ENCODE assay signal across 13 cellular contexts in the genomic region with DNA sequence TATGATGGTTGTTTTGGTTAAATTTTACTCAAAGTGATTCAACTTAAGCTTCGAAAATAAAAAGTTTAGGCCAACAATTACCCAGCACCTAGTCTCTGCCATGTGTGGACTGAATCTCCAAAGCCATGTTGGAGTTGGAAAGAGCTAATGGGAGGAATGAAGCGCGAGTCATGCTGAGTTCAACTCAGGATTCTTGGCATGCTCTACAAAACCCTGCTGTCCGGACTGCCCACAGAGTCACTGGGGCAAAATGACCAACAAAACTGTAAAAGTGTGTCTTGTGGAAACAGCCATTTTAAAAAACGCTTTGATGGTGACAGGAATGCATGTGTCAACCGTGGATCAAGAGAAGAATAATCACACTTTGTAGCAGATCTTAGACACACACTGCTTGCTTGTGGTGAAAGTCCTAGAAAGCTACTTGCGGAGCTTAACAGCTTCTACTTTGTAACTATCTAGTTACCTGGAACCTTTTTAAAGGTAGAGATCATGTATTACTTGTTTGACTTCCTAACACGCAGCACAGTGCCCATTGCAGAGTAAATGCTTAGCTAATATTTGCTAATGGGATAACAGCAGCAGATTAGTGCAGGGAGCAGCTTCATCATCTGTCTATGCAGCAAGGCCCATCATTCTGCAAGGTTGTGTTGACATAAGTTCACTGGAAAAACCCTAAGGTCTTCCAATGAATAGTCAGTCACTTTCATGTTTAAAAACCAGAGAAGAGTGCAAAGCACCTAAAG. TPM values are rescaled to one million over a fixed set of nuclear protein-coding genes. Genes with fewer than 3 reads are reported as not detected.
DNase-seq lines count a peak whose midpoint lies in the region; ATAC-seq and TF ChIP-seq lines count a peak whose summit lies in the region.
"Had no signal": no experiment of that assay in that cellular context is flagged by ENCODE, and none has a peak within 500 bp of the region (broad histone marks: within the 10 kb centered on the region; RNA-seq: fewer than 3 reads in every experiment).

No MANE protein-coding gene starts in this region.

- no peaks in the 10 kb centered on the region for H3K36me3 ChIP-seq in adipocyte (ENCODE audit: control insufficient read depth, insufficient read depth, low read length, severe bottlenecking)
- no peaks in the 10 kb centered on the region for H3K36me3 ChIP-seq in mesenchymal stem cell (ENCODE audit: control insufficient read depth in 1 of 2, insufficient read depth in 2 of 2, low read depth in 1 of 2, low read length in 2 of 2)

- ATAC-seq in HG03097 (IDR thresholded peaks at IDR 0.05; ENCODE audit: low FRiP score, unreplicated experiment), result no peak

- TF ChIP-seq CTCF in GM10248 (IDR thresholded peaks at IDR 0.05; ENCODE audit: control extremely low read depth, extremely low read depth, low read depth, missing control alignments), result no peak

- H2BK120ac ChIP-seq in mesenchymal stem cell (ENCODE audit: low read depth, low read length), result no peak overlapping the region

- POLR2A ChIA-PET in GM10248 (lab: Yijun Ruan, JAX), result no interaction called here

- H3K4me1 ChIP-seq in adipocyte (ENCODE audit: control insufficient read depth, insufficient read depth, low read length), result peaks cover 6% of the 10 kb centered on the region
- no peaks in the 10 kb centered on the region for H3K4me1 ChIP-seq in mesenchymal stem cell (ENCODE audit: control insufficient read depth, insufficient read depth, low read depth, low read length)

- no peaks in the 10 kb centered on the region for H3K79me1 ChIP-seq in mesenchymal stem cell (replicated peaks; ENCODE audit: low read length, poor library complexity, severe bottlenecking)

- no peak overlapping the region for H3K23ac ChIP-seq in mesenchymal stem cell (ENCODE audit: low read length in 2 of 2)

- H3K4me3 ChIP-seq in adipocyte (ENCODE audit: low read length) (no peak overlapping the region), mesenchymal stem cell (ENCODE audit: insufficient read depth in 1 of 2, low read depth in 1 of 2, low read length in 2 of 2) (no peak overlapping the region)

- H4K91ac ChIP-seq in mesenchymal stem cell (ENCODE audit: low read length), result no peak overlapping the region

- DNase-seq in NCI-H510A treated with DMSO at 0.1 percent for 48 hours (lab: John Stamatoyannopoulos, UW) (peak; percentile 28), NCI-H510A (lab: John Stamatoyannopoulos, UW) (no peak), HuH-7 (ENCODE audit: low spot score) (peak; percentile 45), adipocyte (ENCODE audit: low read depth) (peak; percentile 65), mesenchymal stem cell (peak; percentile 4), GM10248 (ENCODE audit: extremely low spot score) (no peak), DMS114 treated with DMSO at 0.1 percent for 48 hours (lab: John Stamatoyannopoulos, UW; ENCODE audit: unreplicated experiment) (no peak)
- DNase-seq: 8988T; activated CD4-positive, CD25-positive, alpha-beta regulatory T cell; amygdala; NCI-H2107; SHP77 treated with DMSO at 0.1 percent for 48 hours had no signal

- H3K4me2 ChIP-seq in mesenchymal stem cell (ENCODE audit: low read length, poor library complexity, severe bottlenecking), result no peak overlapping the region

- H3K9me3 ChIP-seq in adipocyte (ENCODE audit: control insufficient read depth, low read length) (no peaks in the 10 kb centered on the region), mesenchymal stem cell (ENCODE audit: control insufficient read depth, low read length) (no peaks in the 10 kb centered on the region)

- H3K27me3 ChIP-seq in adipocyte (replicated peaks; ENCODE audit: control insufficient read depth, insufficient read depth, low read length), result no peaks in the 10 kb centered on the region
- H3K27me3 ChIP-seq in mesenchymal stem cell (ENCODE audit: control insufficient read depth in 1 of 2, insufficient read depth in 1 of 2, low read length in 2 of 2), result peaks cover 0 to 10% of the 10 kb centered on the region in 2 experiments

- H3K27ac ChIP-seq in mesenchymal stem cell (ENCODE audit: low read length, poor library complexity, severe bottlenecking), result no peak overlapping the region

- no peak overlapping the region for H3K4ac ChIP-seq in mesenchymal stem cell (ENCODE audit: low read depth in 1 of 2, low read length in 2 of 2)

- no peak overlapping the region for H2BK5ac ChIP-seq in mesenchymal stem cell (ENCODE audit: low read depth, low read length, poor library complexity, severe bottlenecking)

- CTCF ChIA-PET in GM10248 (lab: Yijun Ruan, JAX), result interaction anchor here (0.7 to 4.4 kb wide), 13 partner anchors 8 to 368 kb away, joined by 3 to 57 read pairs (median 3); no protein-coding TSS in a partner anchor

- no peak overlapping the region for H3K18ac ChIP-seq in mesenchymal stem cell (ENCODE audit: low read depth in 1 of 2, low read length in 2 of 2)

- no peak overlapping the region for H3K14ac ChIP-seq in mesenchymal stem cell (ENCODE audit: low read length in 2 of 2)

- no peak overlapping the region for H4K8ac ChIP-seq in mesenchymal stem cell (ENCODE audit: low read length)

- no peak overlapping the region for H3K9ac ChIP-seq in adipocyte (ENCODE audit: low read length)
- no peak overlapping the region for H3K9ac ChIP-seq in mesenchymal stem cell (ENCODE audit: low read length)

- no peak overlapping the region for H2BK15ac ChIP-seq in mesenchymal stem cell (ENCODE audit: low read depth, poor library complexity, severe bottlenecking)

- no peak overlapping the region for H2AFZ ChIP-seq in mesenchymal stem cell (ENCODE audit: low read depth, low read length)

- 81% methylated on average over 6 of the region's 8 CpGs for WGBS in mesenchymal stem cell

- no peak overlapping the region for H2AK5ac ChIP-seq in mesenchymal stem cell (ENCODE audit: low read length, severe bottlenecking)

- no peak overlapping the region for H2BK12ac ChIP-seq in mesenchymal stem cell (ENCODE audit: low read length in 2 of 2)

RNA-seq across cellular contexts. Expression of gene GBP6, which starts 7.0 kb away (rescaled TPM):
- 0.01 TPM for polyA plus RNA-seq in mesenchymal stem cell (2013, experiment 1 of 2)
- polyA plus RNA-seq in mesenchymal stem cell (2013, experiment 2 of 2), result 0.01 TPM

Comparison
In these comparisons a context has a peak if more than half of its experiments do, and no peak if none do; other contexts are left out.
1. DNase-seq: peak in NCI-H510A treated with DMSO at 0.1 percent for 48 hours (single experiment), HuH-7 (single experiment), adipocyte (single experiment) and mesenchymal stem cell (single experiment); none in NCI-H510A (single experiment), GM10248 (single experiment) and DMS114 treated with DMSO at 0.1 percent for 48 hours (single experiment).